ENCODE assay signal across 11 cellular contexts in the genomic region with DNA sequence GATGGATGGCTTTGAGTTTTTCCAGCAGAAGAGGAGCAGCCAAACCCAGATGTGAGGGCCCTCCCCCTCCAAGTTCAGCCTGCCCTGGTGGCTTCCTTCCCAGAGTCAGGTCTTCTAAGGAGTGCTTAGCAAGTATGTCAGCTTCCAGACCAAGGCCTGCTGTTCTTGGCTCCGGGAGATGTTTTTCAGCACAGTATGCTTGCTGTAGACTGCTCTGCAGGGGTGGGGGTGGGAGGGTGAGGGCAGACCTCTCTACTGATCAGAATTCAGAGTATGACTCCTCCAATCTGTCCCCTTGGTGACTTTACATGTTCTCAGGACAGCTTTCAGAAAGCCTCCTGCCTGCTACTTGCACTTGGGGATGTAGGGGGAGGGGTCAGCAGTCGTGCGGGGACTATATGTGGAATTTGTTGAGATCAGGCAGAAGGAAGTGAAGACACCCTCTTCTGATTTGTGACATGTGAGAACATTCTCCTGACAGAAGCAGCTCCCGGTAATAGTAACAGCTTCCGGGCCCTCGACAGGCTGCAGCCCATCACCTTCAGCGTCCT.
DNase-seq lines count a peak whose midpoint lies in the region; ATAC-seq and TF ChIP-seq lines count a peak whose summit lies in the region.
"Had no signal": no experiment of that assay in that cellular context is flagged by ENCODE, and none has a peak within 500 bp of the region (broad histone marks: within the 10 kb centered on the region; RNA-seq: fewer than 3 reads in every experiment).

No MANE protein-coding gene starts in this region.

- no TSS peak for BruUV-seq in Caco-2 (replicated peaks; lab: Mats Ljungman, UMichigan)

- peaks cover 11% of the 10 kb centered on the region for H3K9me3 Mint-ChIP-seq in Caco-2 (ENCODE audit: unreplicated experiment)
- H3K9me3 Mint-ChIP-seq: activated CD4-positive, alpha-beta memory T cell treated with anti-CD3 and anti-CD28 coated beads for 36 hours had no signal

- TF ChIP-seq POLR2A in gastrocnemius medialis (IDR thresholded peaks at IDR 0.05): no peak

- in situ Hi-C loops in gastrocnemius medialis (cut with MboI; ENCODE audit: low sequenced_read_pairs in 4 of 4): no loop called here

- peaks cover 16% of the 10 kb centered on the region for H3K4me1 Mint-ChIP-seq in Caco-2 (ENCODE audit: low read depth, unreplicated experiment)

- ATAC-seq in gastrocnemius medialis (peak; percentile 58 to 70), GM21515 (IDR thresholded peaks at IDR 0.05; ENCODE audit: unreplicated experiment) (no peak), GM18867 (IDR thresholded peaks at IDR 0.05; ENCODE audit: unreplicated experiment) (no peak)
- ATAC-seq: Panc1 had no signal

- H3K9me3 ChIP-seq in Caco-2 (no peaks in the 10 kb centered on the region), gastrocnemius medialis (no peaks in the 10 kb centered on the region)

- H3K27ac Mint-ChIP-seq in Caco-2 (ENCODE audit: unreplicated experiment): peak overlapping the region; percentile 41
- H3K27ac Mint-ChIP-seq: activated CD4-positive, alpha-beta memory T cell treated with anti-CD3 and anti-CD28 coated beads for 36 hours had no signal

- POLR2A ChIA-PET in Caco-2 (lab: Charles Lee): no interaction called here

- CTCF ChIA-PET in Caco-2 (lab: Charles Lee): no interaction called here

- H3K27me3 ChIP-seq in Caco-2 (replicated peaks; ENCODE audit: control insufficient read depth, insufficient read depth, low read length): no peaks in the 10 kb centered on the region
- no peaks in the 10 kb centered on the region for H3K27me3 ChIP-seq in gastrocnemius medialis

- H3K4me3 ChIP-seq in Caco-2 (ENCODE audit: low read depth, low read length) (no peak overlapping the region), gastrocnemius medialis (no peak overlapping the region)

- peak overlapping the region in 1 of 4 donors; percentile 13 for H3K27ac ChIP-seq in gastrocnemius medialis

- no peak for DNase-seq in Caco-2
- DNase-seq in cerebellar cortex (ENCODE audit: low spot score): peak; percentile 13
- DNase-seq in left kidney (ENCODE audit: low read depth, low spot score): peak; percentile 80
- peak; percentile 23 to 65 for DNase-seq in gastrocnemius medialis
- no peak for DNase-seq in MV-4-11 (lab: John Stamatoyannopoulos, UW)
- DNase-seq in NCI-H146 (lab: John Stamatoyannopoulos, UW): no peak
- DNase-seq: activated CD4-positive, alpha-beta memory T cell treated with anti-CD3 and anti-CD28 coated beads for 36 hours; dermis blood vessel endothelial cell had no signal

- intact Hi-C loops in Caco-2 (cut with micrococcal nuclease; ENCODE audit: unreplicated experiment) (no loop called here), gastrocnemius medialis (cut with DNase I; ENCODE audit: low total_unique reads) (no loop called here)

- H3K36me3 Mint-ChIP-seq in Caco-2 (ENCODE audit: insufficient read depth, unreplicated experiment): no peaks in the 10 kb centered on the region
- H3K36me3 Mint-ChIP-seq: activated CD4-positive, alpha-beta memory T cell treated with anti-CD3 and anti-CD28 coated beads for 36 hours had no signal

- TF ChIP-seq CTCF in Caco-2 (IDR thresholded peaks at IDR 0.05; ENCODE audit: insufficient read depth in 1 of 2, low read depth in 1 of 2, low read length in 1 of 2, severe bottlenecking in 1 of 2, unreplicated experiment in 1 of 2) (no peak), gastrocnemius medialis (IDR thresholded peaks at IDR 0.05 in 4 of 5, conservative IDR thresholded peaks at IDR 0.05 in 1 of 5) (no peak)

- H3K27me3 Mint-ChIP-seq in Caco-2 (ENCODE audit: insufficient read depth, unreplicated experiment): no peaks in the 10 kb centered on the region

- H3K4me1 ChIP-seq in Caco-2 (peaks cover 20% of the 10 kb centered on the region), gastrocnemius medialis (peaks cover 3 to 4% of the 10 kb centered on the region in 2 donors)

- no peak overlapping the region for H3K4me3 Mint-ChIP-seq in Caco-2 (ENCODE audit: unreplicated experiment)
- H3K4me3 Mint-ChIP-seq: activated CD4-positive, alpha-beta memory T cell treated with anti-CD3 and anti-CD28 coated beads for 36 hours had no signal

- H3K36me3 ChIP-seq in Caco-2 (ENCODE audit: control insufficient read depth, insufficient read depth, low read length) (no peaks in the 10 kb centered on the region), gastrocnemius medialis (no peaks in the 10 kb centered on the region)

Comparison
In these comparisons a context has a peak if more than half of its experiments do, and no peak if none do; other contexts are left out.
1. DNase-seq: peak in cerebellar cortex (single experiment), left kidney (single experiment) and gastrocnemius medialis (2 of 2); none in Caco-2 (0 of 2), MV-4-11 (single experiment) and NCI-H146 (single experiment).
2. ATAC-seq: peak in gastrocnemius medialis (2 of 2); none in GM21515 (single experiment) and GM18867 (single experiment).